In genomic region chr12:27284021-27284420, GRCh38 we compare ENCODE assay signal across 20 cellular contexts. TPM values are rescaled to one million over a fixed set of nuclear protein-coding genes. Genes with fewer than 3 reads are reported as not detected.
DNase-seq lines count a peak whose midpoint lies in the region; ATAC-seq, FAIRE-seq and TF ChIP-seq lines count a peak whose summit lies in the region.
"Had no signal": no experiment of that assay in that cellular context is flagged by ENCODE, and none has a peak within 500 bp of the region (broad histone marks: within the 10 kb centered on the region; RNA-seq: fewer than 3 reads in every experiment).

No MANE protein-coding gene starts in this region.

- H2BK5ac ChIP-seq in IMR-90 (ENCODE audit: low read depth, low read length, poor library complexity, severe bottlenecking): no peak overlapping the region

- no peaks in the 10 kb centered on the region for H4K20me1 ChIP-seq in IMR-90 (ENCODE audit: insufficient read depth, low read length)

- H3K4me1 ChIP-seq in A549 (peaks cover 16% of the 10 kb centered on the region), IMR-90 (ENCODE audit: control insufficient read depth, insufficient read depth, low read length) (peaks cover 2% of the 10 kb centered on the region), esophagus squamous epithelium (peaks cover 0 to 54% (median 10%) of the 10 kb centered on the region in 3 donors), sigmoid colon (peaks cover 0 to 78% (median 60%) of the 10 kb centered on the region in 4 donors)
- H3K4me1 ChIP-seq: parathyroid adenoma had no signal

- H3K27ac ChIP-seq in A549 (no peak overlapping the region), IMR-90 (ENCODE audit: insufficient read depth, low read length) (no peak overlapping the region), esophagus squamous epithelium (peak overlapping the region in 3 of 4 donors; percentile 39 to 51 (median 49)), sigmoid colon (peak overlapping the region; percentile 13 to 60 (median 55))
- H3K27ac ChIP-seq: C4-2B, epithelial cell of prostate, parathyroid adenoma had no signal

- H3K36me3 ChIP-seq in IMR-90 (ENCODE audit: control insufficient read depth, insufficient read depth, low read length): peaks cover 1% of the 10 kb centered on the region; the same call in 1 of the 2 replicates
- no peaks in the 10 kb centered on the region for H3K36me3 ChIP-seq in esophagus squamous epithelium
- H3K36me3 ChIP-seq in sigmoid colon: no peaks in the 10 kb centered on the region

- CTCF ChIA-PET in A549 (lab: Yijun Ruan, JAX) (interaction anchor here (0.9 kb wide), 1 partner anchor 40 kb away, joined by 3 read pairs; the partner anchor contains the start of gene STK38L), IMR-90 (lab: Yijun Ruan, JAX) (interaction anchor here (0.5 kb wide), 1 partner anchor 36 kb away, joined by 5 read pairs; no protein-coding TSS in a partner anchor)

- no peak for DNase-seq in A549 (ENCODE audit: low read depth in 1 of 2, low spot score in 1 of 2)
- DNase-seq in IMR-90: no peak
- DNase-seq in esophagus squamous epithelium (lab: John Stamatoyannopoulos, UW): no peak
- no peak for DNase-seq in sigmoid colon
- no peak for DNase-seq in NCI-H446 (lab: John Stamatoyannopoulos, UW)
- no peak for DNase-seq in superior temporal gyrus (ENCODE audit: extremely low spot score)
- DNase-seq: activated CD4-positive, alpha-beta memory T cell treated with anti-CD3 and anti-CD28 coated beads, Interleukin-2, amount 10 ng/mL, durations not matched to agents 7 days and 5 days; hippocampal formation; immature natural killer cell; NCI-H2081; NCI-H345; substantia nigra had no signal

- no TSS peak for BruUV-seq in IMR-90 (replicated peaks; lab: Mats Ljungman, UMichigan)

- peak overlapping the region; percentile 30; the same call in 1 of the 2 replicates for H2BK120ac ChIP-seq in IMR-90 (ENCODE audit: low read depth, low read length)

- no peak overlapping the region for H3K56ac ChIP-seq in IMR-90 (ENCODE audit: extremely low read depth, insufficient read depth, low read length)

- H3K9me1 ChIP-seq in IMR-90 (ENCODE audit: insufficient read depth, low read length): peaks cover 3% of the 10 kb centered on the region; the same call in 1 of the 2 replicates

- TF ChIP-seq EP300 in A549 (IDR thresholded peaks at IDR 0.05): no peak
- no peak for TF ChIP-seq EP300 in sigmoid colon (IDR thresholded peaks at IDR 0.05)

- H2AK9ac ChIP-seq in IMR-90 (replicated peaks; ENCODE audit: low read depth, low read length, poor library complexity): no peak overlapping the region

- POLR2A ChIA-PET in A549 (lab: Yijun Ruan, JAX): no interaction called here
- POLR2A ChIA-PET in IMR-90 (lab: Charles Lee; ENCODE audit: unreplicated experiment): no interaction called here

- H4K8ac ChIP-seq in IMR-90 (ENCODE audit: low read depth in 2 of 2, low read length in 2 of 2): no peak overlapping the region

- TF ChIP-seq RAD21 in A549 (conservative IDR thresholded peaks at IDR 0.05 in 1 of 2, IDR thresholded peaks at IDR 0.05 in 1 of 2): no peak
- no peak for TF ChIP-seq RAD21 in IMR-90 (IDR thresholded peaks at IDR 0.05; ENCODE audit: low read length)

- H3K4me2 ChIP-seq in A549: peak overlapping the region; percentile 35; the same call in 1 of the 3 replicates
- no peak overlapping the region for H3K4me2 ChIP-seq in IMR-90 (ENCODE audit: low read depth, low read length)

- H2BK15ac ChIP-seq in IMR-90 (ENCODE audit: low read depth, low read length): peak overlapping the region; percentile 59; the same call in 1 of the 3 replicates

- H3K14ac ChIP-seq in IMR-90 (replicated peaks; ENCODE audit: low read depth, low read length): peak overlapping the region; percentile 70

- H3K27me3 ChIP-seq in IMR-90 (ENCODE audit: control insufficient read depth, insufficient read depth, low read length) (no peaks in the 10 kb centered on the region), esophagus squamous epithelium (no peaks in the 10 kb centered on the region), sigmoid colon (no peaks in the 10 kb centered on the region)

- H4K91ac ChIP-seq in IMR-90 (ENCODE audit: insufficient read depth, low read depth, low read length): peak overlapping the region; percentile 24; the same call in 1 of the 2 replicates

- H3K4me3 ChIP-seq in A549: no peak overlapping the region
- no peak overlapping the region for H3K4me3 ChIP-seq in IMR-90 (ENCODE audit: insufficient read depth, low read depth, low read length)
- H3K4me3 ChIP-seq in esophagus squamous epithelium: no peak overlapping the region
- no peak overlapping the region for H3K4me3 ChIP-seq in sigmoid colon
- H3K4me3 ChIP-seq: K562 had no signal

- dilution Hi-C loops in IMR-90 (cut with HindIII; ENCODE audit: low sequenced_read_pairs, unreplicated experiment): no loop called here

- no peak overlapping the region for H4K5ac ChIP-seq in IMR-90 (ENCODE audit: low read depth, low read length)

- peak overlapping the region; percentile 92; the same call in 1 of the 2 replicates for H2AK5ac ChIP-seq in IMR-90 (ENCODE audit: low read depth, low read length)

- peaks cover 3 to 26% of the 10 kb centered on the region in 2 experiments; a peak in 2 of 4 replicates for H3K79me1 ChIP-seq in IMR-90 (ENCODE audit: low read depth in 1 of 2, low read length in 2 of 2)

- 93% methylated on average over 3 of the region's 3 CpGs for WGBS in A549 (ENCODE audit: missing lambda C conversion rate)
- WGBS in IMR-90 (ENCODE audit: extremely low coverage in 2 of 2, insufficient read length in 1 of 2), 2 experiments: 88% methylated on average over 1 of the region's 3 CpGs; no CpG with 5 or more reads in 1 of the 2 experiments
- WGBS in esophagus squamous epithelium, 2 donors: 83 to 92% methylated on average over 3 of the region's 3 CpGs
- 96 to 97% methylated on average over 3 of the region's 3 CpGs for WGBS in sigmoid colon, 2 donors

- H3K18ac ChIP-seq in IMR-90 (ENCODE audit: low read depth, low read length): no peak overlapping the region

- no peak for TF ChIP-seq POLR2A in A549 (IDR thresholded peaks at IDR 0.05; ENCODE audit: low read length)
- no peak for TF ChIP-seq POLR2A in IMR-90 (IDR thresholded peaks at IDR 0.05; ENCODE audit: low read depth, low read length)
- no peak for TF ChIP-seq POLR2A in esophagus squamous epithelium (IDR thresholded peaks at IDR 0.05)
- no peak for TF ChIP-seq POLR2A in sigmoid colon (IDR thresholded peaks at IDR 0.05)

- no peak overlapping the region for H3K9ac ChIP-seq in IMR-90 (ENCODE audit: low read depth, low read length)
- H3K9ac ChIP-seq: parathyroid adenoma had no signal

- intact Hi-C loops in IMR-90 (cut with micrococcal nuclease) (no loop called here), esophagus squamous epithelium (cut with DNase I) (no loop called here), sigmoid colon (cut with DNase I) (no loop called here)

- ATAC-seq in A549: peak in 1 of 2 experiments; percentile 29; a peak in 1 of 6 replicates
- no peak for ATAC-seq in IMR-90 (ENCODE audit: low read depth)
- no peak for ATAC-seq in GM21717 (IDR thresholded peaks at IDR 0.05; ENCODE audit: unreplicated experiment)
- no peak for ATAC-seq in GM18873 (IDR thresholded peaks at IDR 0.05; ENCODE audit: low FRiP score, unreplicated experiment)
- ATAC-seq: K562; left lobe of liver; natural killer cell treated with Interleukin-12 subunit alpha and Interleukin-12 subunit beta and Interleukin-15 and Interleukin-18, amount 100 ng/mL, for 72 hours had no signal

- no peak for FAIRE-seq in A549 (lab: Jason Lieb, UNC)
- FAIRE-seq: K562 had no signal

- H2BK20ac ChIP-seq in IMR-90 (ENCODE audit: low read depth, low read length): 0 out of 2 replicates have a peak overlapping the region, but pooled peaks have one; percentile 32

- no peak for TF ChIP-seq CTCF in A549 (IDR thresholded peaks at IDR 0.05)
- no peak for TF ChIP-seq CTCF in IMR-90 (conservative IDR thresholded peaks at IDR 0.05; ENCODE audit: low read depth, low read length)
- no peak for TF ChIP-seq CTCF in esophagus squamous epithelium (IDR thresholded peaks at IDR 0.05)
- no peak for TF ChIP-seq CTCF in sigmoid colon (IDR thresholded peaks at IDR 0.05)

- peak overlapping the region; percentile 48 for H3K23ac ChIP-seq in IMR-90 (ENCODE audit: low read depth, low read length)

- peak overlapping the region; percentile 52; the same call in 1 of the 2 replicates for H3K4ac ChIP-seq in IMR-90 (ENCODE audit: low read depth, low read length)

- H2AFZ ChIP-seq in IMR-90 (replicated peaks; ENCODE audit: low read length, poor library complexity): no peak overlapping the region
- H2AFZ ChIP-seq: parathyroid adenoma had no signal

- no peaks in the 10 kb centered on the region for H3K9me3 ChIP-seq in A549
- no peaks in the 10 kb centered on the region for H3K9me3 ChIP-seq in IMR-90 (ENCODE audit: control insufficient read depth, insufficient read depth, low read length)
- H3K9me3 ChIP-seq in esophagus squamous epithelium: no peaks in the 10 kb centered on the region
- no peaks in the 10 kb centered on the region for H3K9me3 ChIP-seq in sigmoid colon

- in situ Hi-C loops in IMR-90 (cut with MboI; ENCODE audit: low sequenced_read_pairs): no loop called here

TF ChIP-seq in IMR-90, 13 proteins besides CTCF, POLR2A, EP300 and RAD21 (continues in another document):
- TF ChIP-seq BHLHE40 (IDR thresholded peaks at IDR 0.05; ENCODE audit: low read depth, low read length): no peak

RNA-seq across cellular contexts. Expression of gene STK38L, which starts 39.9 kb away (rescaled TPM):
- polyA plus RNA-seq in A549 (2011; rRNA removed): 24.2 and 32.2 TPM in 2 replicates
- 3.6 and 4.2 TPM in 2 replicates for polyA plus RNA-seq in A549 (2012; cell fraction: cytosol; rRNA removed)
- polyA plus RNA-seq in A549 (2012; cell fraction: nucleus; rRNA removed): 1.9 and 3.4 TPM in 2 replicates
- polyA plus RNA-seq in A549 (2017; fragmentation: RNase III; extraction: RNeasy Plus Mini Kit Qiagen cat#74134 plus additional on column Dnase treatment): 13.9 to 17.3 TPM (median 16.3 TPM) in 3 replicates
- polyA minus RNA-seq in A549 (2011; rRNA and poly(A)+ RNA removed): 7.5 and 8.0 TPM in 2 replicates
- 7.2 and 15.3 TPM in 2 replicates for total RNA-seq in IMR-90 (2012; rRNA removed)
- 4.1 and 5.1 TPM in 2 replicates for polyA plus RNA-seq in IMR-90 (2012; rRNA removed)
- 0.58 and 1.9 TPM in 2 replicates for polyA plus RNA-seq in IMR-90 (2012; cell fraction: cytosol; rRNA removed)
- polyA plus RNA-seq in IMR-90 (2012; cell fraction: nucleus; rRNA removed; ENCODE audit: low replicate concordance): 0.64 and 8.8 TPM in 2 replicates
- total RNA-seq in esophagus squamous epithelium: 10 to 100 TPM; 15.6 to 53.2 (median 28.0) TPM
- total RNA-seq in sigmoid colon: 10 to 100 TPM; 67.3 to 86.2 (median 78.3) TPM
- polyA plus RNA-seq in sigmoid colon: 10 to 100 TPM; 16.8 to 20.1 (median 17.4) TPM

RNA-seq across cellular contexts. Expression of gene BMAL2, which starts 48.6 kb away (rescaled TPM):
- polyA plus RNA-seq in A549 (2011; rRNA removed) (16.6 and 23.1 TPM in 2 replicates), A549 (2017; fragmentation: RNase III; extraction: RNeasy Plus Mini Kit Qiagen cat#74134 plus additional on column Dnase treatment) (13.5 to 19.9 TPM (median 15.1 TPM) in 3 replicates), IMR-90 (2012; rRNA removed) (8.7 and 11.0 TPM in 2 replicates), sigmoid colon (1 to 10 TPM; 2.4 to 4.8 (median 4.4) TPM)
- polyA plus RNA-seq in A549 (2012; cell fraction: cytosol; rRNA removed): 5.0 and 5.5 TPM in 2 replicates
- polyA plus RNA-seq in A549 (2012; cell fraction: nucleus; rRNA removed): 2.3 and 3.6 TPM in 2 replicates
- polyA minus RNA-seq in A549 (2011; rRNA and poly(A)+ RNA removed): 11.6 and 13.8 TPM in 2 replicates
- total RNA-seq in IMR-90 (2012; rRNA removed) (55.3 and 57.0 TPM in 2 replicates), esophagus squamous epithelium (10 to 100 TPM; 19.3 to 80.7 (median 39.1) TPM), sigmoid colon (1 to 10 TPM; 3.2 to 6.2 (median 3.9) TPM)
- polyA plus RNA-seq in IMR-90 (2012; cell fraction: cytosol; rRNA removed): 2.4 and 3.4 TPM in 2 replicates
- 1.5 and 5.3 TPM in 2 replicates for polyA plus RNA-seq in IMR-90 (2012; cell fraction: nucleus; rRNA removed; ENCODE audit: low replicate concordance)
- polyA plus RNA-seq: immature natural killer cell had no signal

Comparison
In these comparisons a context has a peak if more than half of its experiments do, and no peak if none do; other contexts are left out.
1. H3K27ac ChIP-seq: peak in esophagus squamous epithelium (3 of 4) and sigmoid colon (4 of 4); none in A549 (0 of 2) and IMR-90 (single experiment).